26 cellular contexts compared by ENCODE assay signal in genomic region chr11:69649576-69649900, GRCh38. TPM values are rescaled to one million over a fixed set of nuclear protein-coding genes. Genes with fewer than 3 reads are reported as not detected.
"Had no signal": no experiment of that assay in that cellular context is flagged by ENCODE, and none has a peak within 500 bp of the region (broad histone marks: within the 10 kb centered on the region; RNA-seq: fewer than 3 reads in every experiment).

No MANE protein-coding gene starts in this region.

- DNase-seq: activated CD4-positive, alpha-beta memory T cell treated with anti-CD3 and anti-CD28 coated beads, Interleukin-2, amount 10 ng/mL, durations not matched to agents 7 days and 5 days; activated CD4-positive, alpha-beta T cell treated with anti-CD3 and anti-CD28 coated beads for 36 hours; activated CD8-positive, alpha-beta memory T cell treated with anti-CD3 and anti-CD28 coated beads, Interleukin-2, amount 10 ng/mL, durations not matched to agents 7 days and 5 days; activated naive CD8-positive, alpha-beta T cell treated with anti-CD3 and anti-CD28 coated beads for 36 hours; amniotic stem cell; dorsolateral prefrontal cortex; foreskin melanocyte; glutamatergic neuron; hypothalamus; islet precursor cell; naive B cell; ovary; small intestine; stimulated activated CD4-positive, alpha-beta T cell treated with anti-CD3 and anti-CD28 coated beads, Interleukin-15, amount 100 ng/mL, for 24 hours; stimulated activated CD4-positive, alpha-beta T cell treated with anti-CD3 and anti-CD28 coated beads, Interleukin-2, amount 100 ng/mL, for 48 hours; transverse colon; uterus had no signal

- H3K36me3 ChIP-seq: ovary, transverse colon, uterus had no signal

- H3K4me1 ChIP-seq: uterus had no signal

- H3K4me3 ChIP-seq: dorsolateral prefrontal cortex, lung, ovary, right lobe of liver, transverse colon, uterus had no signal

- H3K4me3 Mint-ChIP-seq: activated CD4-positive, alpha-beta memory T cell treated with anti-CD3 and anti-CD28 coated beads, Interleukin-2, amount 10 ng/mL, durations not matched to agents 7 days and 5 days; activated CD4-positive, alpha-beta T cell treated with anti-CD3 and anti-CD28 coated beads for 36 hours; activated CD8-positive, alpha-beta memory T cell treated with anti-CD3 and anti-CD28 coated beads, Interleukin-2, amount 10 ng/mL, durations not matched to agents 7 days and 5 days; activated naive CD8-positive, alpha-beta T cell treated with anti-CD3 and anti-CD28 coated beads for 36 hours; naive B cell; stimulated activated naive CD8-positive, alpha-beta T cell treated with anti-CD3 and anti-CD28 coated beads, Interleukin-15, Interleukin-2, amounts not matched to agents 100 ng/mL and 50 ng/mL, for 24 hours had no signal

- H3K27ac Mint-ChIP-seq: activated CD4-positive, alpha-beta memory T cell treated with anti-CD3 and anti-CD28 coated beads, Interleukin-2, amount 10 ng/mL, durations not matched to agents 7 days and 5 days; activated CD4-positive, alpha-beta T cell treated with anti-CD3 and anti-CD28 coated beads for 36 hours; activated CD8-positive, alpha-beta memory T cell treated with anti-CD3 and anti-CD28 coated beads, Interleukin-2, amount 10 ng/mL, durations not matched to agents 7 days and 5 days; activated naive CD8-positive, alpha-beta T cell treated with anti-CD3 and anti-CD28 coated beads for 36 hours; naive B cell; stimulated activated naive CD8-positive, alpha-beta T cell treated with anti-CD3 and anti-CD28 coated beads, Interleukin-15, Interleukin-2, amounts not matched to agents 100 ng/mL and 50 ng/mL, for 24 hours had no signal

- H3K9me3 ChIP-seq: ovary, right lobe of liver, transverse colon, uterus had no signal

- H3K27ac ChIP-seq: dorsolateral prefrontal cortex, ovary, right lobe of liver, transverse colon, uterus had no signal

- H3K4me1 Mint-ChIP-seq: activated CD4-positive, alpha-beta memory T cell treated with anti-CD3 and anti-CD28 coated beads, Interleukin-2, amount 10 ng/mL, durations not matched to agents 7 days and 5 days; activated CD4-positive, alpha-beta T cell treated with anti-CD3 and anti-CD28 coated beads for 36 hours; activated CD8-positive, alpha-beta memory T cell treated with anti-CD3 and anti-CD28 coated beads, Interleukin-2, amount 10 ng/mL, durations not matched to agents 7 days and 5 days; activated naive CD8-positive, alpha-beta T cell treated with anti-CD3 and anti-CD28 coated beads for 36 hours had no signal

- H3K9me3 Mint-ChIP-seq: activated CD4-positive, alpha-beta memory T cell treated with anti-CD3 and anti-CD28 coated beads, Interleukin-2, amount 10 ng/mL, durations not matched to agents 7 days and 5 days; activated naive CD8-positive, alpha-beta T cell treated with anti-CD3 and anti-CD28 coated beads for 36 hours; naive B cell; stimulated activated naive CD8-positive, alpha-beta T cell treated with anti-CD3 and anti-CD28 coated beads, Interleukin-15, Interleukin-2, amounts not matched to agents 100 ng/mL and 50 ng/mL, for 24 hours had no signal

- H3K27me3 ChIP-seq: ovary, right lobe of liver, transverse colon, uterus had no signal

- H3K36me3 Mint-ChIP-seq: activated CD8-positive, alpha-beta memory T cell treated with anti-CD3 and anti-CD28 coated beads, Interleukin-2, amount 10 ng/mL, durations not matched to agents 7 days and 5 days; activated naive CD8-positive, alpha-beta T cell treated with anti-CD3 and anti-CD28 coated beads for 36 hours; naive B cell had no signal

- H3K27me3 Mint-ChIP-seq: activated CD4-positive, alpha-beta memory T cell treated with anti-CD3 and anti-CD28 coated beads, Interleukin-2, amount 10 ng/mL, durations not matched to agents 7 days and 5 days; activated CD4-positive, alpha-beta T cell treated with anti-CD3 and anti-CD28 coated beads for 36 hours; activated CD8-positive, alpha-beta memory T cell treated with anti-CD3 and anti-CD28 coated beads, Interleukin-2, amount 10 ng/mL, durations not matched to agents 7 days and 5 days; activated naive CD8-positive, alpha-beta T cell treated with anti-CD3 and anti-CD28 coated beads for 36 hours; naive B cell; stimulated activated naive CD8-positive, alpha-beta T cell treated with anti-CD3 and anti-CD28 coated beads, Interleukin-15, Interleukin-2, amounts not matched to agents 100 ng/mL and 50 ng/mL, for 24 hours had no signal

RNA-seq across cellular contexts. Expression of gene FGF19, which starts 54.3 kb away (rescaled TPM):
- total RNA-seq: activated CD4-positive, alpha-beta memory T cell treated with anti-CD3 and anti-CD28 coated beads, Interleukin-2, amount 10 ng/mL, durations not matched to agents 7 days and 5 days; activated CD8-positive, alpha-beta memory T cell treated with anti-CD3 and anti-CD28 coated beads, Interleukin-2, amount 10 ng/mL, durations not matched to agents 7 days and 5 days; activated naive CD8-positive, alpha-beta T cell treated with anti-CD3 and anti-CD28 coated beads for 36 hours; cardiac septum; dorsolateral prefrontal cortex; epithelial cell of proximal tubule; fibroblast of lung; mononuclear cell; pulmonary artery endothelial cell; T-helper 2 cell treated with Interferon-gamma antibody and Interleukin-4, amounts not matched to agents 100 ng/mL and 5 ng/mL, for 36 hours; transverse colon had no signal
- polyA plus RNA-seq: fibroblast of lung, lung, ovary had no signal
